ENCODE assay signal across 13 cellular contexts in genomic region chr4:148477276-148477675, GRCh38. TPM values are rescaled to one million over a fixed set of nuclear protein-coding genes. Genes with fewer than 3 reads are reported as not detected.
"Had no signal": no experiment of that assay in that cellular context is flagged by ENCODE, and none has a peak within 500 bp of the region (broad histone marks: within the 10 kb centered on the region; RNA-seq: fewer than 3 reads in every experiment).

No MANE protein-coding gene starts in this region.

- H3K36me3 ChIP-seq: gastrocnemius medialis, ovary, right atrium auricular region had no signal

- H3K4me2 ChIP-seq: smooth muscle cell had no signal

- H3K4me3 ChIP-seq: coronary artery, gastrocnemius medialis, mucosa of descending colon, ovary, right atrium auricular region, smooth muscle cell had no signal

- H3K27ac ChIP-seq: coronary artery, gastrocnemius medialis, ovary, right atrium auricular region had no signal

- ATAC-seq: gastrocnemius medialis; mucosa of descending colon; naive thymus-derived CD8-positive, alpha-beta T cell had no signal

- H3K4me1 ChIP-seq: right atrium auricular region had no signal

- H3K9me3 ChIP-seq: gastrocnemius medialis, mucosa of descending colon, ovary, right atrium auricular region had no signal

- DNase-seq: effector CD8-positive, alpha-beta T cell; gastrocnemius medialis; glutamatergic neuron; kidney glomerular epithelial cell; mucosa of descending colon; naive thymus-derived CD8-positive, alpha-beta T cell; nucleus accumbens; ovary; stimulated activated CD4-positive, alpha-beta T cell treated with anti-CD3 and anti-CD28 coated beads, Interleukin-2, amount 100 ng/mL, for 48 hours; stimulated activated naive CD4-positive, alpha-beta T cell treated with Interleukin-2 at 50 U/mL for 16 hours had no signal

- H3K27me3 ChIP-seq: gastrocnemius medialis, ovary, right atrium auricular region had no signal

RNA-seq across cellular contexts. Expression of gene NR3C2, which starts 35.1 kb away (rescaled TPM):
- polyA plus RNA-seq: smooth muscle cell had no signal
